ENCODE assay signal across 12 cellular contexts in genomic region chr6:81895511-81896185, GRCh38.
DNase-seq lines count a peak whose midpoint lies in the region; ATAC-seq and TF ChIP-seq lines count a peak whose summit lies in the region.
"Had no signal": no experiment of that assay in that cellular context is flagged by ENCODE, and none has a peak within 500 bp of the region (broad histone marks: within the 10 kb centered on the region; RNA-seq: fewer than 3 reads in every experiment).

No MANE protein-coding gene starts in this region.

- no peak overlapping the region for H3K27ac Mint-ChIP-seq in T-cell
- H3K27ac Mint-ChIP-seq: activated T-helper 17 cell treated with anti-CD3 and anti-CD28 coated beads, Interleukin-2, amount 50 U/mL, for 72 hours; CD14-positive monocyte; immature natural killer cell had no signal

- POLR2A ChIA-PET in AG04450 (lab: Yijun Ruan, JAX) (interaction anchor here (0.6 to 2.9 kb wide), 4 partner anchors 43 to 282 kb away, joined by 3 to 11 read pairs (median 4); partner anchors contain the start of gene TENT5A), T-cell (lab: Charles Lee) (no interaction called here)

- no peaks in the 10 kb centered on the region for H3K9me3 Mint-ChIP-seq in T-cell
- H3K9me3 Mint-ChIP-seq: activated T-helper 17 cell treated with anti-CD3 and anti-CD28 coated beads, Interleukin-2, amount 50 U/mL, for 72 hours; immature natural killer cell had no signal

- H2AFZ ChIP-seq in neuron (ENCODE audit: low read depth, low read length), result peak overlapping the region; percentile 58

- H3K27me3 ChIP-seq in AG04450 (ENCODE audit: control insufficient read depth, insufficient read depth, low read length) (no peaks in the 10 kb centered on the region), neuron (ENCODE audit: insufficient read depth, low read length) (no peaks in the 10 kb centered on the region)

- no peaks in the 10 kb centered on the region for H3K4me1 Mint-ChIP-seq in T-cell
- H3K4me1 Mint-ChIP-seq: activated T-helper 17 cell treated with anti-CD3 and anti-CD28 coated beads, Interleukin-2, amount 50 U/mL, for 72 hours; immature natural killer cell had no signal

- no peak overlapping the region for H3K4me3 Mint-ChIP-seq in T-cell
- H3K4me3 Mint-ChIP-seq: activated T-helper 17 cell treated with anti-CD3 and anti-CD28 coated beads, Interleukin-2, amount 50 U/mL, for 72 hours; CD14-positive monocyte; immature natural killer cell had no signal

- peak overlapping the region; percentile 2 for H3K27ac ChIP-seq in AG04450 (ENCODE audit: low read depth, low read length)

- CTCF ChIA-PET in AG04450 (lab: Charles Lee) (interaction anchor here (0.7 to 1.4 kb wide), 4 partner anchors 14 to 269 kb away, joined by 3 to 5 read pairs (median 3); no protein-coding TSS in a partner anchor), T-cell (lab: Charles Lee) (interaction anchor here in 1 of 2 donors (0.6 kb wide), 1 partner anchor 1559 kb away, joined by 3 read pairs; no protein-coding TSS in a partner anchor)

- H3K4me1 ChIP-seq in neuron (ENCODE audit: insufficient read depth, low read length), result peaks cover 22% of the 10 kb centered on the region

- DNase-seq in AG04450 (ENCODE audit: low read depth, low spot score), result peak; percentile 59
- peak; percentile 37 for DNase-seq in LNCaP clone FGC (ENCODE audit: low read depth)
- DNase-seq in fibroblast of gingiva (ENCODE audit: low read depth), result peak; percentile 38
- no peak for DNase-seq in T-cell
- DNase-seq in NCI-H774 (lab: John Stamatoyannopoulos, UW), result no peak
- no peak for DNase-seq in activated CD4-positive, alpha-beta T cell treated with anti-CD3 and anti-CD28 coated beads, Interleukin-2, amount 50 U/mL, for 1 hour
- DNase-seq: immature natural killer cell, small intestine had no signal

- H3K9me3 ChIP-seq in AG04450 (ENCODE audit: control insufficient read depth, insufficient read depth, low read length), result no peaks in the 10 kb centered on the region
- H3K9me3 ChIP-seq in neuron (ENCODE audit: low read length), result no peaks in the 10 kb centered on the region

- H3K36me3 ChIP-seq in neuron (ENCODE audit: insufficient read depth, low read length), result no peaks in the 10 kb centered on the region

- no peak overlapping the region for H3K4me3 ChIP-seq in AG04450 (ENCODE audit: low read depth, low read length)
- H3K4me3 ChIP-seq in LNCaP clone FGC (ENCODE audit: low read depth, low read length), result no peak overlapping the region
- no peak overlapping the region for H3K4me3 ChIP-seq in neuron (ENCODE audit: low read length)

- ATAC-seq in T-cell (replicated peaks in 1 of 4), result no peak
- ATAC-seq in HG03139 (IDR thresholded peaks at IDR 0.05; ENCODE audit: unreplicated experiment), result no peak
- ATAC-seq: activated T-helper 17 cell treated with anti-CD3 and anti-CD28 coated beads, Interleukin-2, amount 50 U/mL, for 72 hours had no signal

- no peaks in the 10 kb centered on the region for H3K36me3 Mint-ChIP-seq in T-cell
- H3K36me3 Mint-ChIP-seq: CD14-positive monocyte, immature natural killer cell had no signal

- H3K27me3 Mint-ChIP-seq in T-cell, result peaks cover 0 to 1% of the 10 kb centered on the region in 2 donors

- TF ChIP-seq CTCF in AG04450 (IDR thresholded peaks at IDR 0.05; ENCODE audit: low read depth, low read length), result no peak
- no peak for TF ChIP-seq CTCF in LNCaP clone FGC (IDR thresholded peaks at IDR 0.05; ENCODE audit: control insufficient read depth, extremely low read depth, insufficient read depth)

Comparison
In these comparisons a context has a peak if more than half of its experiments do, and no peak if none do; other contexts are left out.
1. DNase-seq: peak in AG04450 (single experiment), LNCaP clone FGC (single experiment) and fibroblast of gingiva (single experiment); none in T-cell (0 of 34), NCI-H774 (single experiment) and activated CD4-positive, alpha-beta T cell treated with anti-CD3 and anti-CD28 coated beads, Interleukin-2, amount 50 U/mL, for 1 hour (single experiment).